8 cellular contexts compared by ENCODE assay signal in genomic region chr19:11813801-11814706, GRCh38. TPM values are rescaled to one million over a fixed set of nuclear protein-coding genes. Genes with fewer than 3 reads are reported as not detected.
DNase-seq lines count a peak whose midpoint lies in the region; ATAC-seq and TF ChIP-seq lines count a peak whose summit lies in the region.

Gene ZNF440, plus strand, starts transcription at chr19:11814273. Its CDS starts 175 bp downstream, at chr19:11814448.

- H3K36me3 Mint-ChIP-seq in activated naive CD4-positive, alpha-beta T cell treated with anti-CD3 and anti-CD28 coated beads, Interleukin-2, amount 50 U/mL, for 72 hours: peaks cover 10 to 49% of the 10 kb centered on the region in 2 donors
- H3K36me3 Mint-ChIP-seq in osteocyte (ENCODE audit: unreplicated experiment): peaks cover 18% of the 10 kb centered on the region

- CTCF ChIA-PET in SK-N-SH (lab: Yijun Ruan, JAX): interaction anchor here (1.4 to 6.4 kb wide), 3 partner anchors 16 to 150 kb away, joined by 4 to 68 read pairs (median 5); partner anchors contain the start of genes ZNF491 and ZNF700

- H3K27ac ChIP-seq in SK-N-SH (ENCODE audit: low read depth in 2 of 2, low read length in 1 of 2) (peak within 1 kb of the TSS; percentile 60 to 85; a peak in 3 of 4 replicates), thymus (ENCODE audit: low read depth) (peak within 1 kb of the TSS; percentile 84)

- H3K4me2 ChIP-seq in SK-N-SH: peak within 1 kb of the TSS; percentile 91

- in situ Hi-C loops in G401 (cut with HindIII; ENCODE audit: low sequenced_read_pairs): no loop called here

- DNase-seq in G401 (ENCODE audit: low spot score) (peak; percentile 99), H7 (peak; percentile 98), MG63 (peak; percentile 98), SK-N-SH (peak; percentile 98), head of caudate nucleus (peak; percentile 96 to 99 (median 98)), osteocyte (ENCODE audit: extremely low spot score, unreplicated experiment) (peak; percentile 97)
- peak; percentile 89 to 92 for DNase-seq in activated naive CD4-positive, alpha-beta T cell treated with anti-CD3 and anti-CD28 coated beads, Interleukin-2, amount 50 U/mL, for 72 hours (ENCODE audit: low spot score in 2 of 2)

- no peak for TF ChIP-seq EP300 in SK-N-SH (IDR thresholded peaks at IDR 0.05; ENCODE audit: borderline replicate concordance in 1 of 2, low read depth in 1 of 2, low read length in 1 of 2)

- POLR2A ChIA-PET in SK-N-SH (lab: Yijun Ruan, JAX): interaction anchor here (1.7 kb wide), 1 partner anchor 47 kb away, joined by 4 read pairs; the partner anchor contains the start of gene ZNF441

- H3K4me1 ChIP-seq in SK-N-SH (ENCODE audit: control insufficient read depth in 1 of 2, insufficient read depth in 2 of 2, low read depth in 1 of 2, low read length in 1 of 2): peaks cover 0 to 6% of the 10 kb centered on the region in 2 experiments; a peak in 1 of 4 replicates
- peaks cover 2% of the 10 kb centered on the region for H3K4me1 ChIP-seq in thymus (ENCODE audit: control insufficient read depth, insufficient read depth, low read length)

- H3F3A ChIP-seq in SK-N-SH (replicated peaks; ENCODE audit: insufficient read depth): peaks cover 4% of the 10 kb centered on the region

- intact Hi-C loops in head of caudate nucleus (cut with DNase I): no loop called here

- peak within 1 kb of the TSS; percentile 77 to 80 for H3K27ac Mint-ChIP-seq in activated naive CD4-positive, alpha-beta T cell treated with anti-CD3 and anti-CD28 coated beads, Interleukin-2, amount 50 U/mL, for 72 hours
- H3K27ac Mint-ChIP-seq in osteocyte (ENCODE audit: unreplicated experiment): peak within 1 kb of the TSS; percentile 93

- H3K9me2 ChIP-seq in SK-N-SH: no peaks in the 10 kb centered on the region

- peaks cover 0 to 9% of the 10 kb centered on the region in 2 donors for H3K9me3 Mint-ChIP-seq in activated naive CD4-positive, alpha-beta T cell treated with anti-CD3 and anti-CD28 coated beads, Interleukin-2, amount 50 U/mL, for 72 hours
- H3K9me3 Mint-ChIP-seq in osteocyte (ENCODE audit: unreplicated experiment): peaks cover 5% of the 10 kb centered on the region

- H3K36me3 ChIP-seq in H7 (replicated peaks; ENCODE audit: control insufficient read depth, insufficient read depth, low read length) (no peaks in the 10 kb centered on the region), MG63 (peaks cover 34% of the 10 kb centered on the region), SK-N-SH (replicated peaks in 1 of 2; ENCODE audit: control insufficient read depth in 1 of 2, insufficient read depth in 2 of 2, low read length in 1 of 2) (peaks cover 0 to 7% of the 10 kb centered on the region in 2 experiments), thymus (ENCODE audit: control insufficient read depth, insufficient read depth) (no peaks in the 10 kb centered on the region)

- peak within 1 kb of the TSS; percentile 61; the same call in 1 of the 2 replicates for H3K4me3 ChIP-seq in H7 (ENCODE audit: insufficient read depth, low read depth, low read length)
- peak within 1 kb of the TSS; percentile 91 for H3K4me3 ChIP-seq in MG63
- H3K4me3 ChIP-seq in SK-N-SH (ENCODE audit: low read depth in 2 of 2, low read length in 1 of 2): peak within 1 kb of the TSS; percentile 76 to 77
- peak within 1 kb of the TSS; percentile 65 for H3K4me3 ChIP-seq in thymus (ENCODE audit: low read length)

- ATAC-seq in activated naive CD4-positive, alpha-beta T cell treated with anti-CD3 and anti-CD28 coated beads, Interleukin-2, amount 50 U/mL, for 72 hours: peak; percentile 99 to 100

- H3K4me3 Mint-ChIP-seq in osteocyte (ENCODE audit: unreplicated experiment): peak within 1 kb of the TSS; percentile 92

- peak within 1 kb of the TSS; percentile 79 for H3K9ac ChIP-seq in SK-N-SH

- WGBS in SK-N-SH (ENCODE audit: low lambda C conversion rate): 0% methylated on average over 36 of the region's 60 CpGs
- under 1% methylated on average over 60 of the region's 60 CpGs for WGBS in thymus

- H3K4me1 Mint-ChIP-seq in osteocyte (ENCODE audit: unreplicated experiment): peaks cover 14% of the 10 kb centered on the region

- no peaks in the 10 kb centered on the region for H4K20me1 ChIP-seq in SK-N-SH (ENCODE audit: insufficient read depth)

- peak within 1 kb of the TSS; percentile 99 for H2AFZ ChIP-seq in SK-N-SH (ENCODE audit: low read depth)

- peaks cover 31% of the 10 kb centered on the region for H3K79me2 ChIP-seq in SK-N-SH (ENCODE audit: insufficient read depth)

- no peak for TF ChIP-seq CTCF in SK-N-SH (IDR thresholded peaks at IDR 0.05)
- TF ChIP-seq CTCF in osteocyte (IDR thresholded peaks at IDR 0.05): no peak

- H3K27me3 ChIP-seq in H7 (ENCODE audit: control insufficient read depth, insufficient read depth, low read length) (peaks cover 6% of the 10 kb centered on the region; the same call in 1 of the 2 replicates), MG63 (no peaks in the 10 kb centered on the region), SK-N-SH (ENCODE audit: insufficient read depth) (no peaks in the 10 kb centered on the region), thymus (ENCODE audit: control insufficient read depth, insufficient read depth) (no peaks in the 10 kb centered on the region)

- H3K9me3 ChIP-seq in MG63: peaks cover 31% of the 10 kb centered on the region
- no peaks in the 10 kb centered on the region for H3K9me3 ChIP-seq in SK-N-SH
- H3K9me3 ChIP-seq in thymus (ENCODE audit: control insufficient read depth): no peaks in the 10 kb centered on the region

- H3K27me3 Mint-ChIP-seq in osteocyte (ENCODE audit: unreplicated experiment): no peaks in the 10 kb centered on the region

- no peak for TF ChIP-seq RAD21 in SK-N-SH (IDR thresholded peaks at IDR 0.05; ENCODE audit: low read length)

TF ChIP-seq in SK-N-SH, 30 proteins besides CTCF, POLR2A, EP300 and RAD21 (continues in another document):
- TF ChIP-seq IRF3 (IDR thresholded peaks at IDR 0.05; ENCODE audit: low read depth, low read length): peak; percentile 23; the same call in 1 of the 2 replicates
- TF ChIP-seq RXRA (IDR thresholded peaks at IDR 0.05; ENCODE audit: borderline replicate concordance, low read depth): no peak
- TF ChIP-seq TCF12 (IDR thresholded peaks at IDR 0.05): no peak
- TF ChIP-seq MXI1 (IDR thresholded peaks at IDR 0.05; ENCODE audit: low read depth, low read length): peak; percentile 84; the same call in 1 of the 2 replicates
- peak; percentile 84 for TF ChIP-seq TAF1 (IDR thresholded peaks at IDR 0.05; ENCODE audit: borderline replicate concordance, low read depth, low read length)
- peak; percentile 92 for TF ChIP-seq CHD2 (IDR thresholded peaks at IDR 0.05; ENCODE audit: low read length, partially characterized antibody)
- TF ChIP-seq POLR2AphosphoS5 (IDR thresholded peaks at IDR 0.05; ENCODE audit: low read depth, low read length): peak; percentile 98
- no peak for TF ChIP-seq ZBTB33 (IDR thresholded peaks at IDR 0.05; ENCODE audit: borderline replicate concordance, low read depth)

RNA-seq across cellular contexts. Expression of gene ZNF440, which starts in this region (rescaled TPM):
- 7.3 and 13.1 TPM in 2 replicates for total RNA-seq in G401 (2014; rRNA removed; shearing (Covaris generic))
- 0.55 TPM in 1 of 2 replicates, not detected in the other for total RNA-seq in H7 (2014; rRNA removed; shearing (Covaris generic))
- 13.6 and 20.9 TPM in 2 replicates for total RNA-seq in MG63 (2014; rRNA removed; shearing (Covaris generic); ENCODE audit: low replicate concordance)
- polyA plus RNA-seq in SK-N-SH (2012; rRNA removed) (2.0 and 2.5 TPM in 2 replicates), thymus (19.0 TPM)
- polyA plus RNA-seq in SK-N-SH (2012; cell fraction: cytosol; rRNA removed): 1.4 and 1.7 TPM in 2 replicates
- 5.6 and 9.7 TPM in 2 replicates for polyA plus RNA-seq in SK-N-SH (2012; cell fraction: nucleus; rRNA removed)
- total RNA-seq in activated naive CD4-positive, alpha-beta T cell treated with anti-CD3 and anti-CD28 coated beads, Interleukin-2, amount 50 U/mL, for 72 hours: 1 to 10 TPM; 8.3 to 10.0 TPM
- 12.8 and 13.0 TPM in 2 replicates for total RNA-seq in osteocyte

Comparison
In these comparisons a context has a peak if more than half of its experiments do, and no peak if none do; other contexts are left out.
1. Peak in every context shown above with its lines: DNase-seq, ATAC-seq, H3K4me3 ChIP-seq and H3K27ac ChIP-seq.
2. Peak in DNase-seq and H3K4me3 ChIP-seq in H7; RNA of the gene not detected or under 1 TPM.